ENCODE assay signal across 10 cellular contexts in genomic region chr5:93611900-93612898, GRCh38. TPM values are rescaled to one million over a fixed set of nuclear protein-coding genes. Genes with fewer than 3 reads are reported as not detected.
A peak's percentile ranks its signal among the peaks of the same experiment; 100 is the strongest.
DNase-seq lines count a peak whose midpoint lies in the region; ATAC-seq and TF ChIP-seq lines count a peak whose summit lies in the region.
"Had no signal": no experiment of that assay in that cellular context is flagged by ENCODE, and none has a peak within 500 bp of the region (broad histone marks: within the 10 kb centered on the region; RNA-seq: fewer than 3 reads in every experiment).

No MANE protein-coding gene starts in this region.

- TF ChIP-seq CTCF in RWPE2 (IDR thresholded peaks at IDR 0.05; ENCODE audit: poor library complexity, severe bottlenecking): no peak

- intact Hi-C loops in activated naive CD4-positive, alpha-beta T cell treated with anti-CD3 and anti-CD28 coated beads for 36 hours (cut with micrococcal nuclease): no loop called here

- H3K27me3 ChIP-seq in RWPE2 (ENCODE audit: insufficient read depth, poor library complexity, severe bottlenecking): peaks cover 79% of the 10 kb centered on the region

- H3K36me3 ChIP-seq in RWPE2 (ENCODE audit: low read depth): no peaks in the 10 kb centered on the region
- H3K36me3 ChIP-seq: thyroid gland had no signal

- H3K9me3 ChIP-seq in RWPE2 (ENCODE audit: severe bottlenecking): no peaks in the 10 kb centered on the region
- H3K9me3 ChIP-seq: thyroid gland had no signal

- no peaks in the 10 kb centered on the region for H3K9me3 Mint-ChIP-seq in activated naive CD4-positive, alpha-beta T cell treated with anti-CD3 and anti-CD28 coated beads, Interleukin-2, amount 10 ng/mL, durations not matched to agents 7 days and 5 days
- H3K9me3 Mint-ChIP-seq in activated naive CD4-positive, alpha-beta T cell treated with anti-CD3 and anti-CD28 coated beads for 36 hours: no peaks in the 10 kb centered on the region
- peaks cover 0 to 6% (median 2%) of the 10 kb centered on the region in 6 donors for H3K9me3 Mint-ChIP-seq in immature natural killer cell

- ATAC-seq in RWPE2 (ENCODE audit: low read depth) (peak; percentile 38), HG02885 (IDR thresholded peaks at IDR 0.05; ENCODE audit: poor library complexity, unreplicated experiment) (no peak)
- peak; percentile 28 for ATAC-seq in stimulated activated naive CD8-positive, alpha-beta T cell treated with anti-CD3 and anti-CD28 coated beads, Interleukin-15, Interleukin-2, amounts not matched to agents 100 U/mL and 50 U/mL, for 24 hours

- DNase-seq in activated naive CD4-positive, alpha-beta T cell treated with anti-CD3 and anti-CD28 coated beads, Interleukin-2, amount 10 ng/mL, durations not matched to agents 7 days and 5 days: peak; percentile 40
- no peak for DNase-seq in activated naive CD4-positive, alpha-beta T cell treated with anti-CD3 and anti-CD28 coated beads for 36 hours
- DNase-seq in RWPE2 (ENCODE audit: low spot score) (no peak), immature natural killer cell (peak in 2 of 3 donors; percentile 31 to 35), NCI-H2081 treated with DMSO at 0.1 percent for 48 hours (lab: John Stamatoyannopoulos, UW) (no peak)
- DNase-seq in stimulated activated naive CD8-positive, alpha-beta T cell treated with anti-CD3 and anti-CD28 coated beads, Interleukin-15, Interleukin-2, amounts not matched to agents 100 U/mL and 50 U/mL, for 24 hours: peak; percentile 9
- no peak for DNase-seq in stimulated activated CD4-positive, alpha-beta T cell treated with anti-CD3 and anti-CD28 coated beads, Interleukin-4, amount 100 ng/mL, for 24 hours

- peaks cover 70% of the 10 kb centered on the region for H3K27me3 Mint-ChIP-seq in activated naive CD4-positive, alpha-beta T cell treated with anti-CD3 and anti-CD28 coated beads, Interleukin-2, amount 10 ng/mL, durations not matched to agents 7 days and 5 days
- peaks cover 70% of the 10 kb centered on the region for H3K27me3 Mint-ChIP-seq in activated naive CD4-positive, alpha-beta T cell treated with anti-CD3 and anti-CD28 coated beads for 36 hours (ENCODE audit: low read depth)
- peaks cover 32 to 60% (median 45%) of the 10 kb centered on the region in 3 donors for H3K27me3 Mint-ChIP-seq in immature natural killer cell (ENCODE audit: low read depth in 3 of 3)

- H3K4me1 Mint-ChIP-seq in activated naive CD4-positive, alpha-beta T cell treated with anti-CD3 and anti-CD28 coated beads, Interleukin-2, amount 10 ng/mL, durations not matched to agents 7 days and 5 days: peaks cover 5% of the 10 kb centered on the region
- H3K4me1 Mint-ChIP-seq in activated naive CD4-positive, alpha-beta T cell treated with anti-CD3 and anti-CD28 coated beads for 36 hours (ENCODE audit: low read depth): peaks cover 3% of the 10 kb centered on the region
- H3K4me1 Mint-ChIP-seq in immature natural killer cell: peaks cover 15 to 24% of the 10 kb centered on the region in 2 donors

- H3K27ac ChIP-seq in RWPE2 (ENCODE audit: poor library complexity, severe bottlenecking): no peak overlapping the region
- H3K27ac ChIP-seq: thyroid gland had no signal

- no peak overlapping the region for H3K27ac Mint-ChIP-seq in activated naive CD4-positive, alpha-beta T cell treated with anti-CD3 and anti-CD28 coated beads, Interleukin-2, amount 10 ng/mL, durations not matched to agents 7 days and 5 days
- H3K27ac Mint-ChIP-seq in activated naive CD4-positive, alpha-beta T cell treated with anti-CD3 and anti-CD28 coated beads for 36 hours: no peak overlapping the region
- no peak overlapping the region for H3K27ac Mint-ChIP-seq in immature natural killer cell

- H3K4me3 ChIP-seq in RWPE2 (ENCODE audit: severe bottlenecking): no peak overlapping the region
- H3K4me3 ChIP-seq: thyroid gland had no signal

- H3K4me1 ChIP-seq in RWPE2 (ENCODE audit: insufficient read depth, poor library complexity, severe bottlenecking): no peaks in the 10 kb centered on the region

- H3K36me3 Mint-ChIP-seq in activated naive CD4-positive, alpha-beta T cell treated with anti-CD3 and anti-CD28 coated beads, Interleukin-2, amount 10 ng/mL, durations not matched to agents 7 days and 5 days: no peaks in the 10 kb centered on the region
- no peaks in the 10 kb centered on the region for H3K36me3 Mint-ChIP-seq in activated naive CD4-positive, alpha-beta T cell treated with anti-CD3 and anti-CD28 coated beads for 36 hours (ENCODE audit: low read depth)
- no peaks in the 10 kb centered on the region for H3K36me3 Mint-ChIP-seq in immature natural killer cell

- CTCF ChIA-PET in activated naive CD4-positive, alpha-beta T cell treated with anti-CD3 and anti-CD28 coated beads, Interleukin-2, amount 10 ng/mL, durations not matched to agents 7 days and 5 days (lab: Charles Lee): interaction anchor here (0.9 to 1.1 kb wide), 2 partner anchors 10 to 189 kb away, joined by 3 read pairs; no protein-coding TSS in a partner anchor
- CTCF ChIA-PET in activated naive CD4-positive, alpha-beta T cell treated with anti-CD3 and anti-CD28 coated beads for 36 hours (lab: Charles Lee): interaction anchor here (1.1 kb wide), 2 partner anchors 188 to 189 kb away, joined by 3 read pairs; no protein-coding TSS in a partner anchor

- H3K4me3 Mint-ChIP-seq in activated naive CD4-positive, alpha-beta T cell treated with anti-CD3 and anti-CD28 coated beads, Interleukin-2, amount 10 ng/mL, durations not matched to agents 7 days and 5 days: no peak overlapping the region
- no peak overlapping the region for H3K4me3 Mint-ChIP-seq in activated naive CD4-positive, alpha-beta T cell treated with anti-CD3 and anti-CD28 coated beads for 36 hours
- peak overlapping the region in 1 of 5 donors; percentile 25 for H3K4me3 Mint-ChIP-seq in immature natural killer cell

RNA-seq across cellular contexts. Expression of gene NR2F1, which starts 29.2 kb away (rescaled TPM):
- not detected for total RNA-seq in activated naive CD4-positive, alpha-beta T cell treated with anti-CD3 and anti-CD28 coated beads for 36 hours
- polyA plus RNA-seq in immature natural killer cell: not detected

RNA-seq across cellular contexts. Expression of gene NR2F1-AS1, which starts 31.2 kb away (rescaled TPM):
- total RNA-seq in activated naive CD4-positive, alpha-beta T cell treated with anti-CD3 and anti-CD28 coated beads for 36 hours: not detected
- not detected for polyA plus RNA-seq in immature natural killer cell
- total RNA-seq: mononuclear cell had no signal

Comparison
In these comparisons a context has a peak if more than half of its experiments do, and no peak if none do; other contexts are left out.
1. DNase-seq: peak in activated naive CD4-positive, alpha-beta T cell treated with anti-CD3 and anti-CD28 coated beads, Interleukin-2, amount 10 ng/mL, durations not matched to agents 7 days and 5 days (single experiment), immature natural killer cell (2 of 3) and stimulated activated naive CD8-positive, alpha-beta T cell treated with anti-CD3 and anti-CD28 coated beads, Interleukin-15, Interleukin-2, amounts not matched to agents 100 U/mL and 50 U/mL, for 24 hours (single experiment); none in activated naive CD4-positive, alpha-beta T cell treated with anti-CD3 and anti-CD28 coated beads for 36 hours (single experiment), RWPE2 (single experiment), stimulated activated CD4-positive, alpha-beta T cell treated with anti-CD3 and anti-CD28 coated beads, Interleukin-4, amount 100 ng/mL, for 24 hours (single experiment) and NCI-H2081 treated with DMSO at 0.1 percent for 48 hours (single experiment).